ENCODE assay signal across 26 cellular contexts in the genomic region with DNA sequence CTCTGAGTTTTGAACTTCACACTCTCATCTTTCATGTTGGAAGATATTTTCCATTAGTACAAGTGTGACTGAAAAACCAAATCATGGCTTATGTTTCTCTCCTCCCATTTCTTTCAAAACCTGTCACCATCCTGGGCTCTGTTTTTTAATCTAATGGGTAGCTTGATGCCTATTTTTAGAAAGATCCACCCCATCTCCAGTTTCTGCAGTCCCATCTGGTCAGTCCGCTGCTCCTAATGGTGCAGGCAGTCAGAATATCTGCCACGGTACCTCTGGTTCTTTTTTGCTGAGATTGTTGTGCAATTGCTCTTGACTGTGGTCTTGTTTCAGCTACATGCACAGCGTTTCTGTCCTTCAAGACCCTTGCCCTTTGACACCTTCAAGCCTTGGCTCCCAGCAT.
A peak's percentile ranks its signal among the peaks of the same experiment; 100 is the strongest.
DNase-seq lines count a peak whose midpoint lies in the region; ATAC-seq and TF ChIP-seq lines count a peak whose summit lies in the region.
"Had no signal": no experiment of that assay in that cellular context is flagged by ENCODE, and none has a peak within 500 bp of the region (broad histone marks: within the 10 kb centered on the region; RNA-seq: fewer than 3 reads in every experiment).

No MANE protein-coding gene starts in this region.

- no peaks in the 10 kb centered on the region for H3K36me3 ChIP-seq in gastrocnemius medialis
- H3K36me3 ChIP-seq: BE2C had no signal

- TF ChIP-seq CTCF in choroid plexus epithelial cell (conservative IDR thresholded peaks at IDR 0.05; ENCODE audit: low read depth, low read length) (no peak), gastrocnemius medialis (IDR thresholded peaks at IDR 0.05 in 4 of 5, conservative IDR thresholded peaks at IDR 0.05 in 1 of 5) (no peak)

- no peak overlapping the region for H3K27ac ChIP-seq in gastrocnemius medialis
- H3K27ac ChIP-seq: 22Rv1, HL-60 had no signal

- H3K27me3 ChIP-seq in gastrocnemius medialis, result no peaks in the 10 kb centered on the region
- H3K27me3 ChIP-seq: BE2C had no signal

- intact Hi-C loops in gastrocnemius medialis (cut with DNase I; ENCODE audit: low total_unique reads), result no loop called here

- peaks cover 3 to 4% of the 10 kb centered on the region in 2 donors for H3K4me1 ChIP-seq in gastrocnemius medialis
- H3K4me1 ChIP-seq: BE2C had no signal

- TF ChIP-seq POLR2A in gastrocnemius medialis (IDR thresholded peaks at IDR 0.05), result no peak

- in situ Hi-C loops in gastrocnemius medialis (cut with MboI; ENCODE audit: low sequenced_read_pairs in 4 of 4), result no loop called here

- DNase-seq in DMS53 (lab: John Stamatoyannopoulos, UW), result peak; percentile 9
- DNase-seq in DMS53 treated with DMSO at 0.1 percent for 48 hours (lab: John Stamatoyannopoulos, UW; ENCODE audit: unreplicated experiment), result no peak
- peak; percentile 82 for DNase-seq in NCI-H2171 treated with DMSO at 0.1 percent for 48 hours (lab: John Stamatoyannopoulos, UW)
- DNase-seq in choroid plexus epithelial cell (ENCODE audit: low read depth), result peak; percentile 6
- DNase-seq in gastrocnemius medialis, result no peak
- no peak for DNase-seq in middle frontal gyrus (ENCODE audit: extremely low spot score, low spot score)
- no peak for DNase-seq in CD1c-positive myeloid dendritic cell (ENCODE audit: extremely low spot score)
- no peak for DNase-seq in RPMI8226
- DNase-seq: ACHN, BE2C, Calu3, DMS79, EL, GF-D8, GOT3, HCEC 1CT, NCI-H1092 treated with DMSO at 0.1 percent for 48 hours, NCI-H1436, NCI-H1930, NCI-H2107, NCI-H446 treated with DMSO at 0.1 percent for 48 hours, NCI-H774, SK-N-SH, SW 1271 had no signal

- no peaks in the 10 kb centered on the region for H3K9me3 ChIP-seq in gastrocnemius medialis
- H3K9me3 ChIP-seq: BE2C, SK-N-SH had no signal

- peak; percentile 69 to 80 for ATAC-seq in gastrocnemius medialis

- H3K4me3 ChIP-seq in choroid plexus epithelial cell (ENCODE audit: low read depth, low read length) (no peak overlapping the region), gastrocnemius medialis (no peak overlapping the region)

Comparison
In these comparisons a context has a peak if more than half of its experiments do, and no peak if none do; other contexts are left out.
1. DNase-seq: peak in DMS53 (single experiment), NCI-H2171 treated with DMSO at 0.1 percent for 48 hours (single experiment) and choroid plexus epithelial cell (single experiment); none in DMS53 treated with DMSO at 0.1 percent for 48 hours (single experiment), gastrocnemius medialis (0 of 2), middle frontal gyrus (single experiment), CD1c-positive myeloid dendritic cell (single experiment) and RPMI8226 (single experiment).